1 cellular context compared by ENCODE assay signal in the genomic region with DNA sequence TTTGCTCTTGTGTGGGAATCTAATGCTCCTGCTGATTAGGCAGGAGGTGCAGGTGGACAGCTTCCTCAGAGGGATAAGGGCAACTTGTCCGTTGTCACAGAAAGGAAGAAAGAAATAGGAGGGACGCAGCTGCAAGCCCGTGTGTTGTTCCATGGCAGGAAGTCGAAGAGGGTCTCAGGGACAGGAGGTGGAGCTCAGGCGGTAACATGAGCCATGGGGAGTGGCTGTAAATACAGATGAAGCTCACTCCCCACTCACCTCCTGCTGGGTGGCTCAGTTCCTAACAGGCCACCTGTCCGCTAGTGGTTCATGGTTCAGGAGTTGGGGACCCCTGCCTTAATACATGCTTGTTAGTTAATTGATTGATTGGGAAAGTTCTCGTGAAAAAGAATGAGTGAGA.
TF ChIP-seq lines count a peak whose summit lies in the region.

No MANE protein-coding gene starts in this region.

TF ChIP-seq in GM12891, 5 proteins besides CTCF, POLR2A, EP300 and RAD21 (continued from another document):
- TF ChIP-seq SPI1 (IDR thresholded peaks at IDR 0.05; ENCODE audit: low read depth, low read length) = no peak
- TF ChIP-seq POU2F2 (IDR thresholded peaks at IDR 0.05; ENCODE audit: low read depth, low read length) = no peak
TF ChIP-seq in GM12891: peak in this region for 0.
